In genomic region chr12:76688001-76688400, GRCh38 we compare ENCODE assay signal across 17 cellular contexts.
DNase-seq lines count a peak whose midpoint lies in the region; ATAC-seq and TF ChIP-seq lines count a peak whose summit lies in the region.
"Had no signal": no experiment of that assay in that cellular context is flagged by ENCODE, and none has a peak within 500 bp of the region (broad histone marks: within the 10 kb centered on the region; RNA-seq: fewer than 3 reads in every experiment).

No MANE protein-coding gene starts in this region.

- intact Hi-C loops in dorsolateral prefrontal cortex (cut with DNase I): no loop called here
- intact Hi-C loops in psoas muscle (cut with DNase I): loop anchor here in 1 of 2 donors (5.0 kb wide), 1 partner anchor 104 kb away; no protein-coding TSS in a partner anchor
- intact Hi-C loops in mucosa of descending colon (cut with DNase I, micrococcal nuclease): no loop called here

- H3K4me3 ChIP-seq in dorsolateral prefrontal cortex: no peak overlapping the region
- H3K4me3 ChIP-seq in psoas muscle: no peak overlapping the region
- no peak overlapping the region for H3K4me3 ChIP-seq in mucosa of descending colon
- H3K4me3 ChIP-seq: upper lobe of left lung had no signal

- no peaks in the 10 kb centered on the region for H3K36me3 ChIP-seq in psoas muscle (ENCODE audit: insufficient read depth in 1 of 2, low read depth in 1 of 2)
- H3K36me3 ChIP-seq in mucosa of descending colon (ENCODE audit: low read depth): no peaks in the 10 kb centered on the region
- H3K36me3 ChIP-seq: upper lobe of left lung had no signal

- H3K27me3 ChIP-seq in dorsolateral prefrontal cortex (no peaks in the 10 kb centered on the region), psoas muscle (ENCODE audit: insufficient read depth in 3 of 3, low read length in 2 of 3) (no peaks in the 10 kb centered on the region)
- H3K27me3 ChIP-seq: upper lobe of left lung had no signal

- H3K27ac ChIP-seq in dorsolateral prefrontal cortex (peak overlapping the region in 31 of 59 donors; percentile 0 to 71 (median 48)), psoas muscle (no peak overlapping the region)
- H3K27ac ChIP-seq: C4-2B, upper lobe of left lung had no signal

- DNase-seq in Daoy (ENCODE audit: low read depth) (peak; percentile 16), NCI-H226 (peak; percentile 30), dorsolateral prefrontal cortex (no peak), myocyte (ENCODE audit: low read depth) (peak; percentile 55), psoas muscle (no peak), mucosa of descending colon (no peak)
- DNase-seq in stimulated activated CD4-positive, alpha-beta T cell treated with anti-CD3 and anti-CD28 coated beads, Interleukin-15, amount 100 ng/mL, for 24 hours: no peak
- no peak for DNase-seq in activated CD8-positive, alpha-beta memory T cell treated with anti-CD3 and anti-CD28 coated beads, Interleukin-2, amount 10 ng/mL, durations not matched to agents 7 days and 5 days
- DNase-seq: activated CD4-positive, alpha-beta T cell treated with anti-CD3 and anti-CD28 coated beads for 48 hours; DMS79 treated with DMSO at 0.1 percent for 48 hours; NCI-H1092; stimulated activated CD4-positive, alpha-beta T cell treated with anti-CD3 and anti-CD28 coated beads, Interleukin-4, amount 100 ng/mL, for 24 hours; T-helper 2 cell; upper lobe of left lung had no signal

- H3K27ac Mint-ChIP-seq in activated CD8-positive, alpha-beta memory T cell treated with anti-CD3 and anti-CD28 coated beads, Interleukin-2, amount 10 ng/mL, durations not matched to agents 7 days and 5 days: no peak overlapping the region
- H3K27ac Mint-ChIP-seq: activated T-cell treated with anti-CD3 and anti-CD28 coated beads, Interleukin-2, amount 50 U/mL, for 72 hours had no signal

- H3K4me1 Mint-ChIP-seq in activated CD8-positive, alpha-beta memory T cell treated with anti-CD3 and anti-CD28 coated beads, Interleukin-2, amount 10 ng/mL, durations not matched to agents 7 days and 5 days: no peaks in the 10 kb centered on the region

- TF ChIP-seq CTCF in dorsolateral prefrontal cortex (IDR thresholded peaks at IDR 0.05 in 54 of 56, conservative IDR thresholded peaks at IDR 0.05 in 2 of 56; ENCODE audit: low read depth in 1 of 56, partially characterized antibody in 56 of 56) (no peak), psoas muscle (IDR thresholded peaks at IDR 0.05) (no peak), mucosa of descending colon (IDR thresholded peaks at IDR 0.05) (no peak)

- H3K9me3 ChIP-seq in psoas muscle: no peaks in the 10 kb centered on the region
- no peaks in the 10 kb centered on the region for H3K9me3 ChIP-seq in mucosa of descending colon
- H3K9me3 ChIP-seq: upper lobe of left lung had no signal

- H3K36me3 Mint-ChIP-seq in activated CD8-positive, alpha-beta memory T cell treated with anti-CD3 and anti-CD28 coated beads, Interleukin-2, amount 10 ng/mL, durations not matched to agents 7 days and 5 days: no peaks in the 10 kb centered on the region

- H3K27me3 Mint-ChIP-seq in activated CD8-positive, alpha-beta memory T cell treated with anti-CD3 and anti-CD28 coated beads, Interleukin-2, amount 10 ng/mL, durations not matched to agents 7 days and 5 days: peaks cover 6% of the 10 kb centered on the region

- no peaks in the 10 kb centered on the region for H3K4me1 ChIP-seq in psoas muscle
- peaks cover 6% of the 10 kb centered on the region for H3K4me1 ChIP-seq in mucosa of descending colon (ENCODE audit: low read depth)

- WGBS in psoas muscle, 3 donors: 30 to 40% (median 37%) methylated on average over 3 of the region's 3 CpGs

- CTCF ChIA-PET in activated CD8-positive, alpha-beta memory T cell treated with anti-CD3 and anti-CD28 coated beads, Interleukin-2, amount 10 ng/mL, durations not matched to agents 7 days and 5 days (lab: Charles Lee): no interaction called here

- no peaks in the 10 kb centered on the region for H3K9me3 Mint-ChIP-seq in activated CD8-positive, alpha-beta memory T cell treated with anti-CD3 and anti-CD28 coated beads, Interleukin-2, amount 10 ng/mL, durations not matched to agents 7 days and 5 days (ENCODE audit: low read depth)
- H3K9me3 Mint-ChIP-seq: activated T-cell treated with anti-CD3 and anti-CD28 coated beads, Interleukin-2, amount 50 U/mL, for 72 hours had no signal

- no peak for ATAC-seq in activated CD8-positive, alpha-beta memory T cell treated with anti-CD3 and anti-CD28 coated beads, Interleukin-2, amount 10 ng/mL, durations not matched to agents 7 days and 5 days
- no peak for ATAC-seq in psoas muscle
- ATAC-seq in mucosa of descending colon: no peak
- ATAC-seq: activated T-cell treated with anti-CD3 and anti-CD28 coated beads, Interleukin-2, amount 50 U/mL, for 72 hours; Panc1 had no signal

- no peak overlapping the region for H3K4me3 Mint-ChIP-seq in activated CD8-positive, alpha-beta memory T cell treated with anti-CD3 and anti-CD28 coated beads, Interleukin-2, amount 10 ng/mL, durations not matched to agents 7 days and 5 days
- H3K4me3 Mint-ChIP-seq: activated T-cell treated with anti-CD3 and anti-CD28 coated beads, Interleukin-2, amount 50 U/mL, for 72 hours had no signal

Comparison
In these comparisons a context has a peak if more than half of its experiments do, and no peak if none do; other contexts are left out.
1. DNase-seq: peak in Daoy (single experiment), NCI-H226 (single experiment) and myocyte (single experiment); none in dorsolateral prefrontal cortex (0 of 10), stimulated activated CD4-positive, alpha-beta T cell treated with anti-CD3 and anti-CD28 coated beads, Interleukin-15, amount 100 ng/mL, for 24 hours (single experiment), activated CD8-positive, alpha-beta memory T cell treated with anti-CD3 and anti-CD28 coated beads, Interleukin-2, amount 10 ng/mL, durations not matched to agents 7 days and 5 days (single experiment), psoas muscle (0 of 2) and mucosa of descending colon (0 of 3).